8 cellular contexts compared by ENCODE assay signal in the genomic region with DNA sequence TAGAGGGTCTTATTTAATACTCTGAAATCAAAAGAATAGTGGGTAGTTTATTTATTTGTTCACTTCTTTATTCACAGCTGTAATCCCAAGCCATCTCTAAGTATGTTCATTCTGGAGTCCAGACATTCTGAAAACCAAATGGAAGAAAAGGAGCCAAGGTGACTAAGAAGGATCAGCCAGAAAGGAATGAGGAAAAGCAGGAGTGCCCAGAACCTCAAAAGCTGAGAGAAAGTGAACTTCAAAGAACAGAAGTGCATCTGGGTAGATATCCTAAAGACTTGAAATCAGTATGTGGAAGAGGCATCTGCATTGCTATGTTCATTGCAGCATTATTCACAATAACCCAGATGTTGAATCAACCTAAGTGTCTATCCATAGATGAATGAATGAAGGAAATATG.
"Had no signal": no experiment of that assay in that cellular context is flagged by ENCODE, and none has a peak within 500 bp of the region (broad histone marks: within the 10 kb centered on the region; RNA-seq: fewer than 3 reads in every experiment).

No MANE protein-coding gene starts in this region.

- DNase-seq: GDM1, GF-D8 had no signal

- FAIRE-seq: G401.6, GM12878, GM12891, GM12892, GM18507, GM19239 had no signal

- ATAC-seq: GM12878 had no signal

- H3K4me3 ChIP-seq: GM12878 had no signal
